ENCODE assay signal across 8 cellular contexts in the genomic region with DNA sequence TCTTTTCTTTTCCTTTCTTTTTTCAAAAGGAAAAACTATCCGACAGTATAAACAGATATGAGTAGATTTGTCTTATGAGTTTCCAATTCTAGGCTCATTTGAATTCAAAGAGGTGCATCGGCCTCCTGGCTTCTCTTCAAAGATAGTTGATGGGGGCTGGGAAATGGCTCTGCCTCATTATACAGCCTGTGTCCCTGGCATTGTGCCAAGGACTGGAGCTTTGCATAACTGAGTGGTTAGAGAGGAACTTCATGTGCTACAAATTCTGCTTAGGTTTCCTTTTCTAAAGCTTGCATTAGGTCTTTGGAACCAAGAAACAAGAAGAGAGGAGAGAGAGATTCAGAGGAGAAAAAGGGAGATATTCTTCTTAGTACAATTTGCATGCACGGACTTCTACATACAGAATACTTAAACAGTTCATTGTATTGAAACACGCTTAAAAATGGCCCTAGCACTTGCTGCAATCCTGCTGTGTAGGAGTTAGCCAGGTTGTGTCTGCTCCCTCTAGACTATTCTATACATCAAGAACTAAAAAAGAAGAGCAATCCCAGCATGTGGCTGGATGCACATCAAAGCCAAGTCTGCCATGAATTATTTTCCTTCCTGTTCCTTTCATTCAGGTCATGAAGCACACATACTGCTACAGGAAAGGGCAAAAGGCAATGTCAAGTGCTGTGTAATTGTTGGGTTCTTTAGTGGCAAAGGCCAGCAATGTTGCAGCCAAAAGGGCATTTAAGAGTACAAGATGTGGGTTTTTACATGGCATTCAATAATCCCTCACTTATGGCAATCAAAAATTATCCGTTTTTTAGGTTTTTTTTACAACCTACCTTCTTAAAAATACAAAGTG.
DNase-seq lines count a peak whose midpoint lies in the region; ATAC-seq and TF ChIP-seq lines count a peak whose summit lies in the region.

No MANE protein-coding gene starts in this region.

- no peaks in the 10 kb centered on the region for H3K27me3 ChIP-seq in NT2/D1 (ENCODE audit: insufficient read depth, insufficient read length)

- no peaks in the 10 kb centered on the region for H3K9me3 ChIP-seq in NT2/D1 (ENCODE audit: insufficient read depth, low read length)

- H3K9ac ChIP-seq in NT2/D1 (ENCODE audit: insufficient read length, low read depth) = no peak overlapping the region

- peak; percentile 77 for ATAC-seq in HG03469 (IDR thresholded peaks at IDR 0.05; ENCODE audit: unreplicated experiment)

- DNase-seq in DMS153 treated with DMSO at 0.1 percent for 48 hours (lab: John Stamatoyannopoulos, UW; ENCODE audit: unreplicated experiment) (peak; percentile 72), GM20000 (ENCODE audit: low spot score) (peak; percentile 11), NT2/D1 (ENCODE audit: low read depth, low spot score) (peak; percentile 39), foreskin melanocyte (peak; percentile 49), renal cortical epithelial cell (ENCODE audit: low read depth) (peak; percentile 77), T-helper 1 cell (no peak), GM03348 (ENCODE audit: low spot score) (no peak)

- no peaks in the 10 kb centered on the region for H3K4me1 ChIP-seq in NT2/D1 (ENCODE audit: insufficient read depth, insufficient read length)

- no peaks in the 10 kb centered on the region for H3K36me3 ChIP-seq in NT2/D1 (ENCODE audit: insufficient read depth, insufficient read length, low read length)

- TF ChIP-seq CTCF in GM20000 (IDR thresholded peaks at IDR 0.05; ENCODE audit: extremely low read depth, missing control alignments) = no peak

- H3K4me3 ChIP-seq in NT2/D1 (ENCODE audit: insufficient read length, low read depth) = no peak overlapping the region

Comparison
In these comparisons a context has a peak if more than half of its experiments do, and no peak if none do; other contexts are left out.
1. DNase-seq: peak in DMS153 treated with DMSO at 0.1 percent for 48 hours (single experiment), GM20000 (single experiment), NT2/D1 (single experiment), foreskin melanocyte (single experiment) and renal cortical epithelial cell (single experiment); none in T-helper 1 cell (0 of 5) and GM03348 (single experiment).